In genomic region chr10:29248987-29249386, GRCh38 we compare ENCODE assay signal across 32 cellular contexts. TPM values are rescaled to one million over a fixed set of nuclear protein-coding genes. Genes with fewer than 3 reads are reported as not detected.
"Had no signal": no experiment of that assay in that cellular context is flagged by ENCODE, and none has a peak within 500 bp of the region (broad histone marks: within the 10 kb centered on the region; RNA-seq: fewer than 3 reads in every experiment).

No MANE protein-coding gene starts in this region.

- H3K27me3 ChIP-seq: ascending aorta, body of pancreas, SJSA1 had no signal

- H3K27ac ChIP-seq: ascending aorta, body of pancreas, SJSA1 had no signal

- H3K4me3 ChIP-seq: ascending aorta, body of pancreas, K562, SJSA1 had no signal

- H3K4me3 Mint-ChIP-seq: activated B cell treated with CpG ODN at 0.5 μM for 24 hours; activated CD4-positive, alpha-beta memory T cell treated with anti-CD3 and anti-CD28 coated beads for 36 hours; activated CD4-positive, alpha-beta T cell treated with anti-CD3 and anti-CD28 coated beads, Interleukin-2, amount 10 ng/mL, durations not matched to agents 24 days and 14 days; activated naive CD8-positive, alpha-beta T cell treated with anti-CD3 and anti-CD28 coated beads, Interleukin-2, amount 50 U/mL, for 24 hours; activated T-cell treated with anti-CD3 and anti-CD28 coated beads, Interleukin-2, amount 50 U/mL, for 4 hours; central memory CD8-positive, alpha-beta T cell; T-helper 17 cell had no signal

- H3K36me3 Mint-ChIP-seq: activated CD4-positive, alpha-beta memory T cell treated with anti-CD3 and anti-CD28 coated beads for 36 hours had no signal

- DNase-seq: activated B cell treated with CpG ODN at 0.5 μM for 24 hours; activated CD4-positive, alpha-beta memory T cell treated with anti-CD3 and anti-CD28 coated beads for 36 hours; activated CD4-positive, alpha-beta T cell treated with anti-CD3 and anti-CD28 coated beads for 1 hour; activated CD4-positive, alpha-beta T cell treated with anti-CD3 and anti-CD28 coated beads, Interleukin-2, amount 10 ng/mL, durations not matched to agents 24 days and 14 days; activated CD8-positive, alpha-beta memory T cell treated with anti-CD3 and anti-CD28 coated beads for 24 hours; activated effector memory CD4-positive, alpha-beta T cell treated with anti-CD3 and anti-CD28 coated beads, Interleukin-2, amount 50 U/mL, for 16 hours; activated naive CD4-positive, alpha-beta T cell treated with Interleukin-2 at 50 U/mL for 16 hours; activated naive CD8-positive, alpha-beta T cell treated with anti-CD3 and anti-CD28 coated beads, Interleukin-2, amount 50 U/mL, for 24 hours; activated T-cell treated with anti-CD3 and anti-CD28 coated beads, Interleukin-2, amount 50 U/mL, for 4 hours; amniotic stem cell; body of pancreas; Karpas-422; NCI-H1105 treated with DMSO at 0.1 percent for 48 hours; NCI-H1436 treated with DMSO at 0.1 percent for 48 hours; NCI-H187; NCI-H2081 treated with DMSO at 0.1 percent for 48 hours; NCI-H2171 treated with DMSO at 0.1 percent for 48 hours; NCI-H226; NCI-H526; NCI-H82; OCI-M1; SHP77; T-helper 17 cell; T-helper 9 cell had no signal

- H3K9me3 ChIP-seq: ascending aorta, body of pancreas, SJSA1 had no signal

- H3K4me1 Mint-ChIP-seq: activated B cell treated with CpG ODN at 0.5 μM for 24 hours; activated CD4-positive, alpha-beta T cell treated with anti-CD3 and anti-CD28 coated beads, Interleukin-2, amount 10 ng/mL, durations not matched to agents 24 days and 14 days; activated naive CD8-positive, alpha-beta T cell treated with anti-CD3 and anti-CD28 coated beads, Interleukin-2, amount 50 U/mL, for 24 hours; central memory CD8-positive, alpha-beta T cell; T-helper 17 cell had no signal

- H3K4me1 ChIP-seq: ascending aorta had no signal

- H3K9me3 Mint-ChIP-seq: activated B cell treated with CpG ODN at 0.5 μM for 24 hours; activated CD4-positive, alpha-beta memory T cell treated with anti-CD3 and anti-CD28 coated beads for 36 hours; activated CD4-positive, alpha-beta T cell treated with anti-CD3 and anti-CD28 coated beads, Interleukin-2, amount 10 ng/mL, durations not matched to agents 24 days and 14 days; activated naive CD8-positive, alpha-beta T cell treated with anti-CD3 and anti-CD28 coated beads, Interleukin-2, amount 50 U/mL, for 24 hours; activated T-cell treated with anti-CD3 and anti-CD28 coated beads, Interleukin-2, amount 50 U/mL, for 4 hours had no signal

- ATAC-seq: activated naive CD4-positive, alpha-beta T cell treated with anti-CD3 and anti-CD28 coated beads, Interleukin-2, amount 50 U/mL, for 72 hours; activated naive CD8-positive, alpha-beta T cell treated with anti-CD3 and anti-CD28 coated beads, Interleukin-2, amount 50 U/mL, for 24 hours; activated T-cell treated with anti-CD3 and anti-CD28 coated beads, Interleukin-2, amount 50 U/mL, for 4 hours; body of pancreas; K562; Panc1; T-helper 17 cell had no signal

- H3K36me3 ChIP-seq: ascending aorta, SJSA1 had no signal

- H3K27ac Mint-ChIP-seq: activated B cell treated with CpG ODN at 0.5 μM for 24 hours; activated CD4-positive, alpha-beta memory T cell treated with anti-CD3 and anti-CD28 coated beads for 36 hours; activated CD4-positive, alpha-beta T cell treated with anti-CD3 and anti-CD28 coated beads, Interleukin-2, amount 10 ng/mL, durations not matched to agents 24 days and 14 days; activated naive CD4-positive, alpha-beta T cell treated with anti-CD3 and anti-CD28 coated beads, Interleukin-2, amount 50 U/mL, for 72 hours; activated naive CD8-positive, alpha-beta T cell treated with anti-CD3 and anti-CD28 coated beads, Interleukin-2, amount 50 U/mL, for 24 hours; T-helper 17 cell had no signal

- FAIRE-seq: bronchial epithelial cell, K562 had no signal

RNA-seq across cellular contexts. Expression of gene LYZL1, which starts 39.9 kb away (rescaled TPM):
- total RNA-seq: activated B cell treated with CpG ODN at 0.5 μM for 24 hours; activated CD4-positive, alpha-beta memory T cell treated with anti-CD3 and anti-CD28 coated beads for 36 hours; activated CD4-positive, alpha-beta T cell treated with anti-CD3 and anti-CD28 coated beads, Interleukin-2, amount 10 ng/mL, durations not matched to agents 24 days and 14 days; activated naive CD4-positive, alpha-beta T cell treated with anti-CD3 and anti-CD28 coated beads, Interleukin-2, amount 50 U/mL, for 72 hours; activated T-cell treated with anti-CD3 and anti-CD28 coated beads, Interleukin-2, amount 50 U/mL, for 4 hours; ascending aorta; body of pancreas; bronchial epithelial cell; K562; NCI-H460; SJSA1; T-helper 17 cell had no signal
